8 cellular contexts compared by ENCODE assay signal in genomic region chr15:41417812-41418211, GRCh38. TPM values are rescaled to one million over a fixed set of nuclear protein-coding genes. Genes with fewer than 3 reads are reported as not detected.
DNase-seq lines count a peak whose midpoint lies in the region; ATAC-seq and TF ChIP-seq lines count a peak whose summit lies in the region.

No MANE protein-coding gene starts in this region.

- peak overlapping the region; percentile 99 for H3K4me2 ChIP-seq in mesendoderm (ENCODE audit: low read length)

- H4K5ac ChIP-seq in mesendoderm (ENCODE audit: low read length) = no peak overlapping the region

- no peak overlapping the region for H2BK5ac ChIP-seq in mesendoderm (ENCODE audit: low read length)

- H3K9me3 ChIP-seq in CD4-positive, alpha-beta memory T cell (ENCODE audit: control insufficient read depth in 1 of 2, low read length in 2 of 2) = no peaks in the 10 kb centered on the region
- no peaks in the 10 kb centered on the region for H3K9me3 ChIP-seq in HUES48 (ENCODE audit: control insufficient read depth, insufficient read depth, low read length)
- no peaks in the 10 kb centered on the region for H3K9me3 ChIP-seq in body of pancreas

- intact Hi-C loops in CD4-positive, alpha-beta memory T cell (cut with micrococcal nuclease) = loop anchor here (1.0 to 5.0 kb wide), 6 partner anchors 16 to 553 kb away; partner anchors contain the start of genes CHP1, EXD1, NDUFAF1 and NUSAP1
- intact Hi-C loops in body of pancreas (cut with DNase I) = no loop called here

- WGBS in body of pancreas, 2 donors = 9 to 10% methylated on average over 6 of the region's 6 CpGs
- WGBS in mesendoderm (ENCODE audit: extremely low coverage, insufficient coverage, low lambda C conversion rate) = no CpG with 5 or more reads among the region's 6 CpGs

- no peak overlapping the region for H2BK120ac ChIP-seq in mesendoderm (ENCODE audit: low read depth, low read length)

- peak overlapping the region; percentile 45 to 100 for H3K4me3 ChIP-seq in CD4-positive, alpha-beta memory T cell (ENCODE audit: low read length in 2 of 2)
- H3K4me3 ChIP-seq in HUES48 (ENCODE audit: low read depth, low read length) (peak overlapping the region; percentile 97), body of pancreas (peak overlapping the region; percentile 97 to 99), mesendoderm (ENCODE audit: low read length) (peak overlapping the region; percentile 93)

- peak overlapping the region; percentile 75 for H3K9ac ChIP-seq in HUES48 (ENCODE audit: low read depth, low read length)
- peak overlapping the region; percentile 97 for H3K9ac ChIP-seq in mesendoderm (ENCODE audit: low read length)

- DNase-seq in CD4-positive, alpha-beta memory T cell = no peak
- DNase-seq in body of pancreas (no peak), mesendoderm (no peak), DMS153 treated with DMSO at 0.1 percent for 48 hours (lab: John Stamatoyannopoulos, UW; ENCODE audit: unreplicated experiment) (no peak)
- DNase-seq in activated CD4-positive, alpha-beta T cell treated with anti-CD3 and anti-CD28 coated beads for 4 hours = no peak

- peak overlapping the region; percentile 95 for H3K56ac ChIP-seq in mesendoderm (ENCODE audit: low read length)

- no peak overlapping the region for H4K8ac ChIP-seq in mesendoderm (ENCODE audit: low read depth, low read length)

- POLR2A ChIA-PET in CD4-positive, alpha-beta memory T cell (lab: Charles Lee; ENCODE audit: partially characterized antibody) = interaction anchor here (1.2 kb wide), 1 partner anchor 357 kb away, joined by 4 read pairs; the partner anchor contains the start of gene MAPKBP1

- TF ChIP-seq POLR2A in body of pancreas (IDR thresholded peaks at IDR 0.05) = no peak

- peaks cover 39% of the 10 kb centered on the region for H3K79me2 ChIP-seq in mesendoderm (ENCODE audit: control insufficient read depth, insufficient read depth, low read length)

- H3K23ac ChIP-seq in mesendoderm (ENCODE audit: low read length) = no peak overlapping the region

- ATAC-seq in body of pancreas = no peak
- no peak for ATAC-seq in GM18873 (IDR thresholded peaks at IDR 0.05; ENCODE audit: low FRiP score, unreplicated experiment)
- ATAC-seq in GM21423 (IDR thresholded peaks at IDR 0.05; ENCODE audit: unreplicated experiment) = no peak

- no peaks in the 10 kb centered on the region for H3K9me3 Mint-ChIP-seq in CD4-positive, alpha-beta memory T cell

- peaks cover 11% of the 10 kb centered on the region for H3K79me1 ChIP-seq in mesendoderm (ENCODE audit: low read length)

- H3K4me1 ChIP-seq in CD4-positive, alpha-beta memory T cell (ENCODE audit: insufficient read depth, low read length) = peaks cover 41% of the 10 kb centered on the region
- H3K4me1 ChIP-seq in HUES48 (ENCODE audit: control insufficient read depth, insufficient read depth, low read length) = no peaks in the 10 kb centered on the region
- H3K4me1 ChIP-seq in body of pancreas = peaks cover 39% of the 10 kb centered on the region
- H3K4me1 ChIP-seq in mesendoderm (ENCODE audit: control insufficient read depth, low read depth, low read length) = no peaks in the 10 kb centered on the region

- no peak overlapping the region for H2AK5ac ChIP-seq in mesendoderm (ENCODE audit: low read length)

- peak overlapping the region; percentile 61 to 96 (median 86) for H3K27ac Mint-ChIP-seq in CD4-positive, alpha-beta memory T cell

- H3K27me3 Mint-ChIP-seq in CD4-positive, alpha-beta memory T cell = no peaks in the 10 kb centered on the region

- TF ChIP-seq CTCF in body of pancreas (IDR thresholded peaks at IDR 0.05) = no peak

- peak overlapping the region; percentile 91 to 96 (median 96) for H3K4me3 Mint-ChIP-seq in CD4-positive, alpha-beta memory T cell

- H3K4ac ChIP-seq in mesendoderm (ENCODE audit: low read depth, low read length) = no peak overlapping the region

- peak overlapping the region; percentile 72 for H3K27ac ChIP-seq in CD4-positive, alpha-beta memory T cell (ENCODE audit: low read depth, low read length)
- H3K27ac ChIP-seq in HUES48 (ENCODE audit: low read depth, low read length) = peak overlapping the region; percentile 55
- H3K27ac ChIP-seq in body of pancreas = peak overlapping the region; percentile 52 to 88 (median 82)
- no peak overlapping the region for H3K27ac ChIP-seq in mesendoderm (ENCODE audit: low read depth, low read length)

- CTCF ChIA-PET in CD4-positive, alpha-beta memory T cell (lab: Charles Lee; ENCODE audit: partially characterized antibody) = no interaction called here

- H3K27me3 ChIP-seq in CD4-positive, alpha-beta memory T cell (ENCODE audit: insufficient read depth, low read length) = no peaks in the 10 kb centered on the region
- no peaks in the 10 kb centered on the region for H3K27me3 ChIP-seq in HUES48 (ENCODE audit: control insufficient read depth, insufficient read depth, low read length)
- no peaks in the 10 kb centered on the region for H3K27me3 ChIP-seq in body of pancreas
- H3K27me3 ChIP-seq in mesendoderm (ENCODE audit: insufficient read depth, low read length, poor library complexity) = no peaks in the 10 kb centered on the region

- H2BK15ac ChIP-seq in mesendoderm (replicated peaks; ENCODE audit: low read depth) = no peak overlapping the region

- peaks cover 0 to 10% of the 10 kb centered on the region in 2 donors for H3K36me3 Mint-ChIP-seq in CD4-positive, alpha-beta memory T cell

- no peak overlapping the region for H3K18ac ChIP-seq in mesendoderm (ENCODE audit: low read length)

- peaks cover 24 to 62% (median 39%) of the 10 kb centered on the region in 4 donors for H3K4me1 Mint-ChIP-seq in CD4-positive, alpha-beta memory T cell

- H3K36me3 ChIP-seq in CD4-positive, alpha-beta memory T cell (ENCODE audit: insufficient read depth, low read length) = no peaks in the 10 kb centered on the region
- H3K36me3 ChIP-seq in HUES48 (ENCODE audit: control insufficient read depth, insufficient read depth, low read length) (no peaks in the 10 kb centered on the region), body of pancreas (replicated peaks in 1 of 2; ENCODE audit: insufficient read depth in 1 of 2, low read depth in 2 of 2) (no peaks in the 10 kb centered on the region), mesendoderm (ENCODE audit: control insufficient read depth, insufficient read depth, low read length) (no peaks in the 10 kb centered on the region)

RNA-seq across cellular contexts. Expression of gene RTF1, which starts 0.9 kb away (rescaled TPM):
- total RNA-seq in CD4-positive, alpha-beta memory T cell = 10 to 100 TPM; 31.9 to 35.9 TPM
- 10 to 100 TPM in 1 of 2 donors, 1 to 10 TPM in 1; 7.4 to 29.6 TPM for polyA plus RNA-seq in CD4-positive, alpha-beta memory T cell
- total RNA-seq in body of pancreas = 10 to 100 TPM; 10.9 to 22.1 TPM
- polyA plus RNA-seq in mesendoderm (2013, experiment 1 of 2) = 46.5 TPM
- polyA plus RNA-seq in mesendoderm (2013, experiment 2 of 2) = 48.1 TPM

RNA-seq across cellular contexts. Expression of gene NDUFAF1, which starts 15.5 kb away (rescaled TPM):
- total RNA-seq in CD4-positive, alpha-beta memory T cell = 10 to 100 TPM; 14.2 to 15.8 TPM
- 10 to 100 TPM; 19.1 to 23.9 TPM for polyA plus RNA-seq in CD4-positive, alpha-beta memory T cell
- total RNA-seq in body of pancreas = 1 to 10 TPM; 7.0 to 8.2 TPM
- polyA plus RNA-seq in mesendoderm (2013, experiment 1 of 2) = 10.8 TPM
- 10.3 TPM for polyA plus RNA-seq in mesendoderm (2013, experiment 2 of 2)
